34 cellular contexts compared by ENCODE assay signal in the genomic region with DNA sequence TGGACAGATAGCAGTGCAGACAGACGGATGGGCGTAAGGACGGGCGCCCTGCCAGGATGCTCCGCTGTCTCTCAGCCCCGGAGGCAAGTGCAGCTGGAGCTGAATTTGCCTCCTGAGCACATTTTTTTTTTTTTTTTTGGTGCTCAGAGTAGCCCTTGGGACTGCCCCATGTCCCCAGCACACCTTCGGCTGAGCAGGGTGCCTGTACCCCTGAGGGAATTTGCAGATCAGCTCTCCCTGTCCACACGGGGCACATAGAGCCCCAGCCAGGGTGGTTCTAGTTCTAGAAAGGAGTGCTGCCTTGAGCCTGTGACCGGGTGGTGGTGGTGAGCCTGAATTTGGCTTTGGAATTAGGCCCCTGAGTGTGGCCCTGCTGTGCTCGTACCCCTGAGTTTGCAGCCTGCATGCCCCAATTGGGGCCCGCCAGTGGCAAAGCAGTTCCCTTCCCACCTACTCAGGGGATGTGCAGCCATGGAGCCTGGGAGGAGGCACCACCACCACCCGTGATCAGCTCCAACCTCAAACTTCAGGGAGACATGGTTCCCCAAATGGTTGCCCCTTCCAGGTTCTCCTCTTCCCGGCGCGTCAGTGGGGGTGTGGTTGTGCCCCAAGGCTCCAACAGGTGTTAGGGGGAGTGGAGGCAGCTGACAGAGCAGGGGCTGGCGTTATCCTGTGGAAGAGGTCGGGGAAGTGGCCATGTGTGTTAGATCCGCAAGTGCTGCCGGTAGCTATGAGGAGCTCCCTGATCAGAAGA.
"Had no signal": no experiment of that assay in that cellular context is flagged by ENCODE, and none has a peak within 500 bp of the region (broad histone marks: within the 10 kb centered on the region; RNA-seq: fewer than 3 reads in every experiment).

No MANE protein-coding gene starts in this region.

- H3K9ac ChIP-seq: parathyroid adenoma had no signal

- H3K36me3 Mint-ChIP-seq: activated naive CD8-positive, alpha-beta T cell treated with anti-CD3 and anti-CD28 coated beads for 36 hours; naive thymus-derived CD8-positive, alpha-beta T cell had no signal

- H3K4me3 Mint-ChIP-seq: activated naive CD4-positive, alpha-beta T cell treated with anti-CD3 and anti-CD28 coated beads for 36 hours; activated naive CD8-positive, alpha-beta T cell treated with anti-CD3 and anti-CD28 coated beads for 36 hours; activated T-helper 1 cell treated with anti-CD3 and anti-CD28 coated beads, Interleukin-12 subunit alpha, Interleukin-12 subunit beta, Interleukin-2, Interleukin-4 antibody, amounts not matched to agents 30 ng/mL and 10 ng/mL and 1 ng/mL, durations not matched to agents 14 hours and 24 hours and 36 hours; brain; effector memory CD8-positive, alpha-beta T cell; naive thymus-derived CD8-positive, alpha-beta T cell; neural crest cell; stimulated activated naive CD8-positive, alpha-beta T cell treated with anti-CD3 and anti-CD28 coated beads, Interleukin-15, Interleukin-2, amounts not matched to agents 100 ng/mL and 50 ng/mL, for 24 hours; T-helper 1 cell treated with Interleukin-12 subunit alpha and Interleukin-12 subunit beta and Interleukin-4 antibody, amounts not matched to agents 30 μg/mL and 1 μg/mL, for 36 hours had no signal

- H3K36me3 ChIP-seq: adrenal gland, cardiac muscle cell, gastrocnemius medialis, lower lobe of right lung, spleen, thoracic aorta had no signal

- H3K9me3 ChIP-seq: adrenal gland, ascending aorta, gastrocnemius medialis, lower lobe of right lung, thoracic aorta had no signal

- H3K27me3 Mint-ChIP-seq: activated naive CD8-positive, alpha-beta T cell treated with anti-CD3 and anti-CD28 coated beads for 36 hours; stimulated activated naive CD8-positive, alpha-beta T cell treated with anti-CD3 and anti-CD28 coated beads, Interleukin-15, Interleukin-2, amounts not matched to agents 100 ng/mL and 50 ng/mL, for 24 hours had no signal

- H3K27ac Mint-ChIP-seq: activated naive CD4-positive, alpha-beta T cell treated with anti-CD3 and anti-CD28 coated beads for 36 hours; activated naive CD8-positive, alpha-beta T cell treated with anti-CD3 and anti-CD28 coated beads for 36 hours; activated T-helper 1 cell treated with anti-CD3 and anti-CD28 coated beads, Interleukin-12 subunit alpha, Interleukin-12 subunit beta, Interleukin-2, Interleukin-4 antibody, amounts not matched to agents 30 ng/mL and 10 ng/mL and 1 ng/mL, durations not matched to agents 14 hours and 24 hours and 36 hours; effector memory CD8-positive, alpha-beta T cell; naive thymus-derived CD8-positive, alpha-beta T cell; stimulated activated naive CD8-positive, alpha-beta T cell treated with anti-CD3 and anti-CD28 coated beads, Interleukin-15, Interleukin-2, amounts not matched to agents 100 ng/mL and 50 ng/mL, for 24 hours; T-helper 1 cell treated with Interleukin-12 subunit alpha and Interleukin-12 subunit beta and Interleukin-4 antibody, amounts not matched to agents 30 μg/mL and 1 μg/mL, for 36 hours had no signal

- H3K4me1 Mint-ChIP-seq: activated naive CD8-positive, alpha-beta T cell treated with anti-CD3 and anti-CD28 coated beads for 36 hours; naive thymus-derived CD8-positive, alpha-beta T cell had no signal

- H3K27me3 ChIP-seq: adrenal gland, ascending aorta, cardiac muscle cell, gastrocnemius medialis had no signal

- H3K4me1 ChIP-seq: adrenal gland, ascending aorta, gastrocnemius medialis, lower lobe of right lung, parathyroid adenoma, psoas muscle, spleen had no signal

- H3K27ac ChIP-seq: adrenal gland, ascending aorta, cardiac muscle cell, coronary artery, gastrocnemius medialis, lower lobe of right lung, parathyroid adenoma, psoas muscle, spleen, thoracic aorta, VCaP had no signal

- FAIRE-seq: keratinocyte, TTC549, urothelium cell line had no signal

- DNase-seq: activated CD4-positive, alpha-beta T cell treated with anti-CD3 and anti-CD28 coated beads for 48 hours; activated CD4-positive, alpha-beta T cell treated with anti-CD3 and anti-CD28 coated beads, Interleukin-2, amount 50 U/mL, for 48 hours; activated CD8-positive, alpha-beta memory T cell treated with anti-CD3 and anti-CD28 coated beads, Interleukin-2, amount 50 U/mL, for 4 hours; activated effector memory CD4-positive, alpha-beta T cell treated with anti-CD3 and anti-CD28 coated beads, Interleukin-2, amount 50 U/mL, for 16 hours; activated naive CD4-positive, alpha-beta T cell treated with anti-CD3 and anti-CD28 coated beads for 36 hours; activated naive CD8-positive, alpha-beta T cell treated with anti-CD3 and anti-CD28 coated beads for 36 hours; activated T-cell treated with anti-CD3 and anti-CD28 coated beads, Interleukin-2, amount 50 U/mL, for 1 hour; adrenal gland; effector memory CD8-positive, alpha-beta T cell; erythroblast; gastrocnemius medialis; hippocampal formation; lower lobe of right lung; mesenchymal stem cell; naive thymus-derived CD8-positive, alpha-beta T cell; occipital lobe; spleen; T-helper 9 cell; trophoblast cell had no signal

- H2AFZ ChIP-seq: parathyroid adenoma had no signal

- H3K79me2 ChIP-seq: parathyroid adenoma had no signal

- H3K9me3 Mint-ChIP-seq: activated T-helper 1 cell treated with anti-CD3 and anti-CD28 coated beads, Interleukin-12 subunit alpha, Interleukin-12 subunit beta, Interleukin-2, Interleukin-4 antibody, amounts not matched to agents 30 ng/mL and 10 ng/mL and 1 ng/mL, durations not matched to agents 14 hours and 24 hours and 36 hours; effector memory CD8-positive, alpha-beta T cell; neural crest cell; stimulated activated naive CD8-positive, alpha-beta T cell treated with anti-CD3 and anti-CD28 coated beads, Interleukin-15, Interleukin-2, amounts not matched to agents 100 ng/mL and 50 ng/mL, for 24 hours had no signal

- ATAC-seq: effector memory CD8-positive, alpha-beta T cell; gastrocnemius medialis; lower lobe of right lung; naive thymus-derived CD8-positive, alpha-beta T cell; psoas muscle had no signal

- H3K4me3 ChIP-seq: adrenal gland, ascending aorta, cardiac muscle cell, coronary artery, gastrocnemius medialis, lower lobe of right lung, psoas muscle, spleen, thoracic aorta had no signal
